Comparison of ENCODE assay signal across 32 cellular contexts in the genomic region with DNA sequence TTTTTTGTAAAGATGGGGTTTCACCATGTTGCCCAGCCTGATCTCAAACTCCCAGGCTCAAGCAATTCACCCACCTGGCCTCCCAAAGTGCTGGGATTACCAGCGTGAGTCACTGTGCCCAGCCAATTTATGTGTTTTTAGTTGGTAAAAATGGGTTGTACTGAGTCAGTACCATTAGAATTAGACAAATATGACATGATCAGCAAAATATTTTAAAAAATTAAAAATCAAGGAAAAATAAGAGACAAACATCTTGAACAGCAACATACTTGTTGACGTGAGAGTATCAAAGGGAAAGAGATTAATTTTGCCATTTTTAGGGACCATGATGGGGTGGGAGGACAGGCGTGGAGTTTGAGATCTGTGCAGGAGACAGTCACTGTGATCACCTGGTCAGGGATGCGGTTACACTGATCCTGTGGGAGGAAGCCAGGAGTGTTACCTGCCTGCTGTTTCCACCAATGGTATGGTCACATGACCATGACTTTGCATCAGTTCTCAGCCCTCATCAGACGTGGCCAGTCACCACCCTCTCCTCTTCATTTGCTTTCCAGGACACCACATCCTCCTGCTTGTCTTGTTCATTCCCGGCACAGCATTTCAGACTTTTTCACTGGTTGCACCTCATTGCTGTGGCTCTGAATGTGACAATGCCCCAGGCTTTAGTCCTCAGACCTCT. TPM values are rescaled to one million over a fixed set of nuclear protein-coding genes. Genes with fewer than 3 reads are reported as not detected.
"Had no signal": no experiment of that assay in that cellular context is flagged by ENCODE, and none has a peak within 500 bp of the region (broad histone marks: within the 10 kb centered on the region; RNA-seq: fewer than 3 reads in every experiment).

No MANE protein-coding gene starts in this region.

- H3K36me3 ChIP-seq: left lung, lower lobe of right lung, neural progenitor cell, neutrophil, ovary, right atrium auricular region, thyroid gland, transverse colon, upper lobe of left lung, vagina had no signal

- FAIRE-seq: kidney had no signal

- H3K27ac Mint-ChIP-seq: mesothelial cell of epicardium; naive B cell; natural killer cell; nephron progenitor cell; neural progenitor cell; progenitor cell of endocrine pancreas; stimulated activated naive B cell treated with anti-CD40 and anti-IgM and Interleukin-4, amounts not matched to agents 10 μg/mL and 1 μg/mL and 100 μg/mL, for 72 hours had no signal

- H3K27ac ChIP-seq: left lung, lower lobe of right lung, neural progenitor cell, neutrophil, ovary, right atrium auricular region, skin epidermis, stomach, testis, thyroid gland, transverse colon, upper lobe of left lung, vagina had no signal

- H3K4me1 Mint-ChIP-seq: mesothelial cell of epicardium; naive B cell; natural killer cell; nephron progenitor cell; neural progenitor cell; stimulated activated naive B cell treated with anti-CD40 and anti-IgM and Interleukin-4, amounts not matched to agents 10 μg/mL and 1 μg/mL and 100 μg/mL, for 72 hours had no signal

- H3K9ac ChIP-seq: neural progenitor cell had no signal

- H3K4me3 Mint-ChIP-seq: mesothelial cell of epicardium; naive B cell; natural killer cell; nephron progenitor cell; neural progenitor cell; stimulated activated naive B cell treated with anti-CD40 and anti-IgM and Interleukin-4, amounts not matched to agents 10 μg/mL and 1 μg/mL and 100 μg/mL, for 72 hours had no signal

- H3K4me3 ChIP-seq: left lung, lower lobe of right lung, neural progenitor cell, ovary, right atrium auricular region, skin epidermis, stomach, testis, thyroid gland, transverse colon, upper lobe of left lung, vagina had no signal

- H3K4me1 ChIP-seq: left lung, lower lobe of right lung, right atrium auricular region, stomach, testis, thyroid gland, transverse colon, upper lobe of left lung, vagina had no signal

- H3K36me3 Mint-ChIP-seq: natural killer cell; neural progenitor cell; stimulated activated naive B cell treated with anti-CD40 and anti-IgM and Interleukin-4, amounts not matched to agents 10 μg/mL and 1 μg/mL and 100 μg/mL, for 72 hours had no signal

- H3K27me3 ChIP-seq: neural progenitor cell, ovary, right atrium auricular region, testis, thyroid gland, upper lobe of left lung, vagina had no signal

- H3K9me3 ChIP-seq: left lung, lower lobe of right lung, neutrophil, ovary, right atrium auricular region, testis, thyroid gland, transverse colon, upper lobe of left lung, vagina had no signal

- DNase-seq: hippocampal formation; kidney; left colon; left lung; lower lobe of right lung; mammary epithelial cell; mesenchymal stem cell; naive B cell; natural killer cell; nephron progenitor cell; occipital lobe; ovary; stimulated activated CD4-positive, alpha-beta T cell treated with anti-CD3 and anti-CD28 coated beads, Interleukin-12 subunit alpha, Interleukin-12 subunit beta, amount 100 ng/mL, for 4 hours; stimulated activated CD4-positive, alpha-beta T cell treated with anti-CD3 and anti-CD28 coated beads, Interleukin-15, amount 100 ng/mL, for 24 hours; stimulated activated CD4-positive, alpha-beta T cell treated with anti-CD3 and anti-CD28 coated beads, Interleukin-2, amount 100 ng/mL, for 24 hours; stimulated activated CD4-positive, alpha-beta T cell treated with anti-CD3 and anti-CD28 coated beads, Interleukin-4, amount 100 ng/mL, for 1 hour; stimulated activated naive B cell treated with anti-CD40 and anti-IgM and Interleukin-4, amounts not matched to agents 10 μg/mL and 1 μg/mL and 100 μg/mL, for 72 hours; stimulated activated naive CD8-positive, alpha-beta T cell treated with anti-CD3 and anti-CD28 coated beads, Interleukin-15, Interleukin-2, amounts not matched to agents 100 U/mL and 50 U/mL, for 24 hours; stomach; testis; thyroid gland; transverse colon; upper lobe of left lung had no signal

- H2AFZ ChIP-seq: neural progenitor cell had no signal

- ATAC-seq: left colon; left lung; lower lobe of right lung; natural killer cell; sciatic nerve; stimulated activated naive B cell treated with anti-CD40 and anti-IgM and Interleukin-4, amounts not matched to agents 10 μg/mL and 1 μg/mL and 100 μg/mL, for 72 hours; stimulated activated naive CD8-positive, alpha-beta T cell treated with anti-CD3 and anti-CD28 coated beads, Interleukin-15, Interleukin-2, amounts not matched to agents 100 U/mL and 50 U/mL, for 24 hours had no signal

- H3K4me2 ChIP-seq: neural progenitor cell had no signal

RNA-seq across cellular contexts. Expression of a gene that starts 29.2 kb away (rescaled TPM):
- total RNA-seq: mammary epithelial cell, mononuclear cell, natural killer cell, vagina had no signal
